ENCODE assay signal across 10 cellular contexts in genomic region chr2:97751752-97752151, GRCh38. TPM values are rescaled to one million over a fixed set of nuclear protein-coding genes. Genes with fewer than 3 reads are reported as not detected.
DNase-seq lines count a peak whose midpoint lies in the region; ATAC-seq and TF ChIP-seq lines count a peak whose summit lies in the region.
"Had no signal": no experiment of that assay in that cellular context is flagged by ENCODE, and none has a peak within 500 bp of the region (broad histone marks: within the 10 kb centered on the region; RNA-seq: fewer than 3 reads in every experiment).

No MANE protein-coding gene starts in this region.

- peak overlapping the region; percentile 15 for H3K27ac Mint-ChIP-seq in chondrocyte (ENCODE audit: unreplicated experiment)
- H3K27ac Mint-ChIP-seq in naive B cell, result peak overlapping the region in 4 of 6 donors; percentile 34 to 84 (median 75)
- H3K27ac Mint-ChIP-seq in osteocyte (ENCODE audit: unreplicated experiment), result no peak overlapping the region

- H3K27me3 Mint-ChIP-seq in chondrocyte (ENCODE audit: low read depth) (no peaks in the 10 kb centered on the region), naive B cell (no peaks in the 10 kb centered on the region), osteocyte (ENCODE audit: unreplicated experiment) (no peaks in the 10 kb centered on the region)

- H3K36me3 Mint-ChIP-seq in chondrocyte (ENCODE audit: low read depth) (peaks cover 16% of the 10 kb centered on the region), naive B cell (peaks cover 16 to 19% of the 10 kb centered on the region in 2 donors), osteocyte (ENCODE audit: unreplicated experiment) (peaks cover 17% of the 10 kb centered on the region)

- TF ChIP-seq CTCF in chondrocyte (IDR thresholded peaks at IDR 0.05) (no peak), osteocyte (IDR thresholded peaks at IDR 0.05) (no peak)

- H3K4me3 Mint-ChIP-seq in chondrocyte (ENCODE audit: unreplicated experiment), result no peak overlapping the region
- peak overlapping the region in 1 of 8 donors; percentile 48 for H3K4me3 Mint-ChIP-seq in naive B cell
- no peak overlapping the region for H3K4me3 Mint-ChIP-seq in osteocyte (ENCODE audit: unreplicated experiment)

- ATAC-seq in naive B cell (ENCODE audit: low read depth in 2 of 2), result no peak
- no peak for ATAC-seq in GM21576 (IDR thresholded peaks at IDR 0.05; ENCODE audit: unreplicated experiment)
- no peak for ATAC-seq in GM21825 (IDR thresholded peaks at IDR 0.05; ENCODE audit: unreplicated experiment)

- DNase-seq in H4 (ENCODE audit: low spot score) (peak; percentile 53), NCI-H2107 treated with DMSO at 0.1 percent for 48 hours (lab: John Stamatoyannopoulos, UW; ENCODE audit: unreplicated experiment) (peak; percentile 94), chondrocyte (ENCODE audit: low spot score) (no peak), naive B cell (no peak), GM03348 (ENCODE audit: low spot score) (no peak), osteocyte (ENCODE audit: extremely low spot score, unreplicated experiment) (no peak)
- DNase-seq: GF-D8 had no signal

- H3K4me1 Mint-ChIP-seq in chondrocyte (ENCODE audit: low read depth) (peaks cover 12% of the 10 kb centered on the region), naive B cell (peaks cover 18 to 23% (median 20%) of the 10 kb centered on the region in 3 donors), osteocyte (ENCODE audit: unreplicated experiment) (peaks cover 3% of the 10 kb centered on the region)

- no peaks in the 10 kb centered on the region for H3K9me3 Mint-ChIP-seq in chondrocyte (ENCODE audit: low read depth)
- peaks cover 0 to 4% (median 0%) of the 10 kb centered on the region in 7 donors for H3K9me3 Mint-ChIP-seq in naive B cell
- no peaks in the 10 kb centered on the region for H3K9me3 Mint-ChIP-seq in osteocyte (ENCODE audit: unreplicated experiment)

RNA-seq across cellular contexts. Expression of gene ZAP70, which starts 38.4 kb away (rescaled TPM):
- total RNA-seq in H4 (2014; rRNA removed; shearing (Covaris generic)), result not detected in 2 replicates
- 0.37 to 0.41 TPM in 2 of 3 replicates, not detected in the other for total RNA-seq in chondrocyte
- 1 to 10 TPM; 1.6 to 3.6 (median 2.6) TPM for polyA plus RNA-seq in naive B cell (ENCODE audit: low read depth in 6 of 6)
- 0.44 and 1.1 TPM in 2 replicates for total RNA-seq in osteocyte
- total RNA-seq: pulmonary artery endothelial cell had no signal

Comparison
In these comparisons a context has a peak if more than half of its experiments do, and no peak if none do; other contexts are left out.
1. DNase-seq: peak in H4 (single experiment) and NCI-H2107 treated with DMSO at 0.1 percent for 48 hours (single experiment); none in chondrocyte (single experiment), naive B cell (single experiment), GM03348 (single experiment) and osteocyte (single experiment).